Comparison of ENCODE assay signal across 13 cellular contexts in the genomic region with DNA sequence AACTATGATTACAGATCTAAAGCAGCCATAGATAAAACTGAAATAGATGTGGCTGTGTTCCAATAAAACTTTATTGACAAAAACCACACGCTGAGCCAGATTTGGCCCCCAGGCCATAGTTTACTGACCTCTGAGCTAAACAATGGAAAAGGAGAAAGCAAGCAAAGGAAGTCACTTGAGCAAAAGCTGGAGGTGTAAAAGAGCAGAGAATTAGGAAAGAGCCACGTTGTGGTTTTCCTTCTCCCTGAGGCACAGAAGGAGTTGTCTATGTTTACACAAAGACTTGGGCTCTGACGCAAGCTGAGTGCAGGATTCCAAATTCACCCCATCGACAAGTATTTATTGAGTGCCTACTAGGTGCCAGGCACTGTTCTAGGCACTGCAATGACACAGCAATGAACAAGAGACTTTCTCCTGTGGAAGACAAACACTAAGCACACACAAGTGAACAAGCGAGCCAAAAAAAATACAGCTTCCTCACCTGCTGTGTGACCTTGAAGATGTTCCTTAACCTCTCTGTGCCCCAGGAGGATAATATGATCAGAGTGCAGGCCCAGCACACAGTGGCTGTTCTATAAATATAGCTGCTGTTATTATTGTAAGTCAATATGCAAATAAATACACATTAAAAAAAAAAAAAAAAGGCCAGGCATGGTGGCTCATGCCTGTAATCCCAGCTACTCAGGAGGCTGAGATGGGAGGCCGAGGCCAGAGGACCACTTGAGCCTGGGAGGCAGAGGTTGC.
DNase-seq lines count a peak whose midpoint lies in the region; ATAC-seq and TF ChIP-seq lines count a peak whose summit lies in the region.
"Had no signal": no experiment of that assay in that cellular context is flagged by ENCODE, and none has a peak within 500 bp of the region (broad histone marks: within the 10 kb centered on the region; RNA-seq: fewer than 3 reads in every experiment).

No MANE protein-coding gene starts in this region.

- no peak for TF ChIP-seq CTCF in HL-60 (IDR thresholded peaks at IDR 0.05; ENCODE audit: insufficient read depth, low read length)

- ATAC-seq in HG03354 (IDR thresholded peaks at IDR 0.05; ENCODE audit: poor library complexity, severe bottlenecking, unreplicated experiment) = no peak

- H3K27me3 ChIP-seq in HL-60 (ENCODE audit: insufficient read depth, poor library complexity, severe bottlenecking) = no peaks in the 10 kb centered on the region
- H3K27me3 ChIP-seq: cardiac muscle cell, tibial nerve had no signal

- peak overlapping the region; percentile 1; the same call in 1 of the 2 replicates for H3K27ac ChIP-seq in HL-60 (replicated peaks)
- H3K27ac ChIP-seq: cardiac muscle cell had no signal

- H3K4me3 ChIP-seq in HL-60 (replicated peaks; ENCODE audit: insufficient read depth, low read length) = no peak overlapping the region
- H3K4me3 ChIP-seq: cardiac muscle cell, psoas muscle, tibial nerve had no signal

- DNase-seq in AG08395 (ENCODE audit: low spot score) (peak; percentile 35), HL-60 (ENCODE audit: low read depth in 1 of 2, low spot score in 1 of 2) (peak in 1 of 2 experiments; percentile 75), SKM-1 treated with dmso at 0.1 percent for 144 hours (lab: John Stamatoyannopoulos, UW; ENCODE audit: unreplicated experiment) (peak; percentile 78), fibroblast of the conjunctiva (ENCODE audit: low read depth) (peak; percentile 23), RKO (ENCODE audit: low spot score) (no peak), retina (no peak), NCI-H1694 (lab: John Stamatoyannopoulos, UW) (no peak)
- DNase-seq: activated T-cell treated with anti-CD3 and anti-CD28 coated beads for 4 hours; CD4-positive, alpha-beta memory T cell had no signal

Comparison
In these comparisons a context has a peak if more than half of its experiments do, and no peak if none do; other contexts are left out.
1. DNase-seq: peak in AG08395 (single experiment), SKM-1 treated with dmso at 0.1 percent for 144 hours (single experiment) and fibroblast of the conjunctiva (single experiment); none in RKO (single experiment), retina (single experiment) and NCI-H1694 (single experiment).